ENCODE assay signal across 21 cellular contexts in the genomic region with DNA sequence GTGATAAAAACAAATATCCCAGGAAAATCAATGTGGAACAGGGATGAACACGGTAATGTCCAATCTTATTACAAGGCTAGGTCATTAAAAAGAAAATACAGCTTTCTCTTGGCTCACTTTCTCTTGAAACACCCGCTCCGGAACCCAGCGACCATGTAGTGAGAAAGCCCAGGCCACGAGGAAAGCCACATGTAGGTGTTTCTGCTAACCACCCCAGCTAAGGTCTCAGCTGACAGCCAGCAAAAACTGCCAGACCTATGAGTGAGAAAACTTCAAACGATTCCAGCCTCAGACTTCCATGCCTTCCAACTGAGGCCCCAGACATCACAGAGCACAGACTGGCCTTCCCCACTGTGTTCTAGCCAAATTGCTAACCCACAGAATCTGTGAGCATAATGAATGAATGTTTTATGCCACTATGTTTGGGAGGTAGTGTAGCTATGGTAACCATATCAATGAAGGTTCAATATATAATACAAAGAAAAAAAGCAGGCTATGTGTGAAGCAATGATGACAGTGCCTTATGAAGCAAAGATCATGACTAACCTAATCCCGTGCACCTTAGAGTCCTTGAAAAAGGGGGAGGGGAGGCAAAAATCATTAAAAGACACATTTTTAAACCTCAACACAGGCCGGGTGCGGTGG. TPM values are rescaled to one million over a fixed set of nuclear protein-coding genes. Genes with fewer than 3 reads are reported as not detected.
DNase-seq lines count a peak whose midpoint lies in the region; ATAC-seq and TF ChIP-seq lines count a peak whose summit lies in the region.
"Had no signal": no experiment of that assay in that cellular context is flagged by ENCODE, and none has a peak within 500 bp of the region (broad histone marks: within the 10 kb centered on the region; RNA-seq: fewer than 3 reads in every experiment).

No MANE protein-coding gene starts in this region.

- no peaks in the 10 kb centered on the region for H3K9me3 Mint-ChIP-seq in natural killer cell
- H3K9me3 Mint-ChIP-seq in natural killer cell treated with Interleukin-12 subunit alpha and Interleukin-12 subunit beta and Interleukin-15 and Interleukin-18, amount 100 ng/mL, for 72 hours: no peaks in the 10 kb centered on the region
- no peaks in the 10 kb centered on the region for H3K9me3 Mint-ChIP-seq in activated CD8-positive, alpha-beta T cell treated with anti-CD3 and anti-CD28 coated beads, Interleukin-2, amount 10 ng/mL, durations not matched to agents 7 days and 5 days (ENCODE audit: insufficient read depth)
- H3K9me3 Mint-ChIP-seq: CD8-positive, alpha-beta T cell had no signal

- no peak overlapping the region for H3K27ac ChIP-seq in dorsolateral prefrontal cortex
- H3K27ac ChIP-seq: BLaER1, SJSA1 had no signal

- CTCF ChIA-PET in activated CD8-positive, alpha-beta T cell treated with anti-CD3 and anti-CD28 coated beads, Interleukin-2, amount 10 ng/mL, durations not matched to agents 7 days and 5 days (lab: Charles Lee): no interaction called here

- H3K27ac Mint-ChIP-seq in natural killer cell: no peak overlapping the region
- H3K27ac Mint-ChIP-seq in natural killer cell treated with Interleukin-12 subunit alpha and Interleukin-12 subunit beta and Interleukin-15 and Interleukin-18, amount 100 ng/mL, for 72 hours: no peak overlapping the region
- H3K27ac Mint-ChIP-seq in activated CD8-positive, alpha-beta T cell treated with anti-CD3 and anti-CD28 coated beads, Interleukin-2, amount 10 ng/mL, durations not matched to agents 7 days and 5 days: no peak overlapping the region
- H3K27ac Mint-ChIP-seq: CD8-positive, alpha-beta T cell; H9 had no signal

- DNase-seq in natural killer cell (no peak), cardiac septum (ENCODE audit: low spot score) (no peak), dorsolateral prefrontal cortex (no peak)
- DNase-seq in natural killer cell treated with Interleukin-12 subunit alpha and Interleukin-12 subunit beta and Interleukin-15 and Interleukin-18, amount 100 ng/mL, for 72 hours (ENCODE audit: low spot score): no peak
- DNase-seq in activated CD8-positive, alpha-beta T cell treated with anti-CD3 and anti-CD28 coated beads, Interleukin-2, amount 10 ng/mL, durations not matched to agents 7 days and 5 days: peak; percentile 24
- no peak for DNase-seq in stimulated activated CD4-positive, alpha-beta T cell treated with anti-CD3 and anti-CD28 coated beads, Interleukin-12 subunit alpha, Interleukin-12 subunit beta, amount 100 ng/mL, for 4 hours
- DNase-seq: 8988T; CD8-positive, alpha-beta T cell; DMS79; H9; KBM-7; NCI-H1436 treated with DMSO at 0.1 percent for 48 hours; NCI-H2081; NCI-H510A; NCI-H774; SW 1271 had no signal

- H3K4me3 ChIP-seq in dorsolateral prefrontal cortex: no peak overlapping the region
- H3K4me3 ChIP-seq: BLaER1, SJSA1 had no signal

- no peaks in the 10 kb centered on the region for H3K4me1 Mint-ChIP-seq in natural killer cell
- H3K4me1 Mint-ChIP-seq in natural killer cell treated with Interleukin-12 subunit alpha and Interleukin-12 subunit beta and Interleukin-15 and Interleukin-18, amount 100 ng/mL, for 72 hours (ENCODE audit: low read depth in 2 of 2): peaks cover 0 to 4% of the 10 kb centered on the region in 2 donors
- H3K4me1 Mint-ChIP-seq in activated CD8-positive, alpha-beta T cell treated with anti-CD3 and anti-CD28 coated beads, Interleukin-2, amount 10 ng/mL, durations not matched to agents 7 days and 5 days (ENCODE audit: low read depth): peaks cover 4% of the 10 kb centered on the region
- H3K4me1 Mint-ChIP-seq: H9 had no signal

- H3K27me3 ChIP-seq in dorsolateral prefrontal cortex: no peaks in the 10 kb centered on the region
- H3K27me3 ChIP-seq: BLaER1, SJSA1 had no signal

- H3K4me3 Mint-ChIP-seq in natural killer cell: no peak overlapping the region
- no peak overlapping the region for H3K4me3 Mint-ChIP-seq in natural killer cell treated with Interleukin-12 subunit alpha and Interleukin-12 subunit beta and Interleukin-15 and Interleukin-18, amount 100 ng/mL, for 72 hours
- H3K4me3 Mint-ChIP-seq in activated CD8-positive, alpha-beta T cell treated with anti-CD3 and anti-CD28 coated beads, Interleukin-2, amount 10 ng/mL, durations not matched to agents 7 days and 5 days: no peak overlapping the region
- H3K4me3 Mint-ChIP-seq: CD8-positive, alpha-beta T cell; H9 had no signal

- H3K36me3 Mint-ChIP-seq in natural killer cell: no peaks in the 10 kb centered on the region
- no peaks in the 10 kb centered on the region for H3K36me3 Mint-ChIP-seq in natural killer cell treated with Interleukin-12 subunit alpha and Interleukin-12 subunit beta and Interleukin-15 and Interleukin-18, amount 100 ng/mL, for 72 hours
- no peaks in the 10 kb centered on the region for H3K36me3 Mint-ChIP-seq in activated CD8-positive, alpha-beta T cell treated with anti-CD3 and anti-CD28 coated beads, Interleukin-2, amount 10 ng/mL, durations not matched to agents 7 days and 5 days (ENCODE audit: low read depth)
- H3K36me3 Mint-ChIP-seq: CD8-positive, alpha-beta T cell had no signal

- TF ChIP-seq CTCF in natural killer cell (IDR thresholded peaks at IDR 0.05): no peak
- no peak for TF ChIP-seq CTCF in dorsolateral prefrontal cortex (IDR thresholded peaks at IDR 0.05 in 54 of 56, conservative IDR thresholded peaks at IDR 0.05 in 2 of 56; ENCODE audit: low read depth in 1 of 56, partially characterized antibody in 56 of 56)

- POLR2A ChIA-PET in activated CD8-positive, alpha-beta T cell treated with anti-CD3 and anti-CD28 coated beads, Interleukin-2, amount 10 ng/mL, durations not matched to agents 7 days and 5 days (lab: Charles Lee): no interaction called here

- ATAC-seq in natural killer cell: peak; percentile 15 to 32 (median 21)
- ATAC-seq in natural killer cell treated with Interleukin-12 subunit alpha and Interleukin-12 subunit beta and Interleukin-15 and Interleukin-18, amount 100 ng/mL, for 72 hours: no peak
- peak; percentile 65 for ATAC-seq in HG02973 (IDR thresholded peaks at IDR 0.05; ENCODE audit: unreplicated experiment)
- ATAC-seq in activated CD8-positive, alpha-beta T cell treated with anti-CD3 and anti-CD28 coated beads, Interleukin-2, amount 10 ng/mL, durations not matched to agents 7 days and 5 days: peak; percentile 72
- no peak for ATAC-seq in GM19023 (IDR thresholded peaks at IDR 0.05; ENCODE audit: unreplicated experiment)
- ATAC-seq: CD8-positive, alpha-beta T cell had no signal

- H3K27me3 Mint-ChIP-seq in natural killer cell (ENCODE audit: low read depth in 2 of 2): peaks cover 8 to 24% of the 10 kb centered on the region in 2 donors
- H3K27me3 Mint-ChIP-seq in natural killer cell treated with Interleukin-12 subunit alpha and Interleukin-12 subunit beta and Interleukin-15 and Interleukin-18, amount 100 ng/mL, for 72 hours: peaks cover 6 to 9% of the 10 kb centered on the region in 2 donors
- peaks cover 7% of the 10 kb centered on the region for H3K27me3 Mint-ChIP-seq in activated CD8-positive, alpha-beta T cell treated with anti-CD3 and anti-CD28 coated beads, Interleukin-2, amount 10 ng/mL, durations not matched to agents 7 days and 5 days (ENCODE audit: low read depth)

- intact Hi-C loops in natural killer cell (cut with micrococcal nuclease) (no loop called here), cardiac septum (cut with DNase I) (no loop called here), dorsolateral prefrontal cortex (cut with DNase I) (no loop called here)

RNA-seq across cellular contexts. Expression of gene TPTE2, which starts 11.9 kb away (rescaled TPM):
- under 1 TPM in 1 of 3 donors, not detected in 2; 0.41 TPM for total RNA-seq in natural killer cell
- under 1 TPM in 1 of 2 donors, not detected in 1; 0.19 TPM for total RNA-seq in natural killer cell treated with Interleukin-12 subunit alpha and Interleukin-12 subunit beta and Interleukin-15 and Interleukin-18, amount 100 ng/mL, for 72 hours
- total RNA-seq in activated CD8-positive, alpha-beta T cell treated with anti-CD3 and anti-CD28 coated beads, Interleukin-2, amount 10 ng/mL, durations not matched to agents 7 days and 5 days: not detected
- total RNA-seq in cardiac septum: not detected
- 1 to 10 TPM in 9 of 120 experiments, under 1 TPM in 63, not detected in 48; 0.26 to 1.7 (median 0.59) TPM for total RNA-seq in dorsolateral prefrontal cortex
- total RNA-seq: CD8-positive, alpha-beta T cell; H9; SJSA1; T-helper 2 cell treated with Interferon-gamma antibody and Interleukin-4, amounts not matched to agents 100 ng/mL and 5 ng/mL, for 36 hours had no signal

Comparison
In these comparisons a context has a peak if more than half of its experiments do, and no peak if none do; other contexts are left out.
1. ATAC-seq: peak in natural killer cell (3 of 3), HG02973 (single experiment) and activated CD8-positive, alpha-beta T cell treated with anti-CD3 and anti-CD28 coated beads, Interleukin-2, amount 10 ng/mL, durations not matched to agents 7 days and 5 days (single experiment); none in natural killer cell treated with Interleukin-12 subunit alpha and Interleukin-12 subunit beta and Interleukin-15 and Interleukin-18, amount 100 ng/mL, for 72 hours (0 of 2) and GM19023 (single experiment).